Comparison of ENCODE assay signal across 13 cellular contexts in the genomic region with DNA sequence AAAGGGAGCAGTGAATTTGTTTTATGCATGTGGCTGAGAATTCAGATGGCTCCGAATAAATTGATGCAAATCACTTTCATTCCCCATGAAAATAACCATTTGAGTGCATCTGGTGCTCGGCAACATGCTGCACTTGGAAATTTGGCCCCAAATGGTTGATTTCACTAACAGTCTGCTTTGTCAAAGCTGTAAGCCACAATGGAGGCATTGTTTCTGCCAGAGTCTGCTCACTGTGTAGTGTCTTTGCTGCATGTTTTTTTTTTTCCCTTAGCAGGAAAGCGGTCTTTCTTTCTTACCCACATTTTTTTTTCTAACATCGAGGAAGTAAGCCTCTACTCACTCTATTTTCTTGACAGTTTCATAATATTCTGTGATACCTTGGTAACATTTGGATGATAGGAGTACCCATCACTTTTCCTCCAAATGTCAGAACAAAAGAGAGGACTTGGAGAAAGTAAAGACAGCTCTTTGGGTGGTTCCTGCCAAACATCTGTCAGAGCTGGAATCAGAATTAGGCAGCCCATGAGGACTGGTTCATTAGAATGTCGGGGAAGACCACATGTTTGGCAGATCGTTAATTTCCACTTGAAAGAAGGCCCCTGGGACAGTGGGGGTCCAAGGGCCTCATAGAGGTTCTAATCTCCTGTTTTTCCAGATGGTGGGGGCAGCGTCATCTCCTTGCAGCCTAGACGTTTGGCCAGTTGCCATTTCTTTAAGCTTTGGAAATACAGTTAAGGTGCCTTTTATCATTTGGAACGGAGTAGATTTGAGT.
DNase-seq lines count a peak whose midpoint lies in the region; ATAC-seq and TF ChIP-seq lines count a peak whose summit lies in the region.
"Had no signal": no experiment of that assay in that cellular context is flagged by ENCODE, and none has a peak within 500 bp of the region (broad histone marks: within the 10 kb centered on the region; RNA-seq: fewer than 3 reads in every experiment).

No MANE protein-coding gene starts in this region.

- intact Hi-C loops in ovary (cut with DNase I) = no loop called here

- TF ChIP-seq CTCF in ovary (IDR thresholded peaks at IDR 0.05) = no peak

- WGBS in ovary, 3 donors = 39 to 53% (median 52%) methylated on average over 9 of the region's 9 CpGs

- DNase-seq in NCI-H1694 treated with DMSO at 0.1 percent for 48 hours (lab: John Stamatoyannopoulos, UW) (peak; percentile 86), astrocyte of the hippocampus (ENCODE audit: low read depth, low spot score) (peak; percentile 72), hippocampal formation (lab: John Stamatoyannopoulos, UW) (peak; percentile 53 to 93), putamen (ENCODE audit: low spot score) (peak; percentile 88), NCI-H2227 treated with DMSO at 0.1 percent for 48 hours (lab: John Stamatoyannopoulos, UW) (no peak), ovary (no peak)
- DNase-seq: activated CD4-positive, alpha-beta T cell treated with anti-CD3 and anti-CD28 coated beads, Interleukin-2, amount 50 U/mL, for 48 hours; brain microvascular endothelial cell; MG63 had no signal

- no peak for TF ChIP-seq EP300 in ovary (IDR thresholded peaks at IDR 0.05)

- H3K27ac ChIP-seq in ovary = no peak overlapping the region
- H3K27ac ChIP-seq: BLaER1, brain microvascular endothelial cell had no signal

- no peaks in the 10 kb centered on the region for H3K4me1 ChIP-seq in ovary (ENCODE audit: insufficient read depth)
- H3K4me1 ChIP-seq: BLaER1 had no signal

- H3K9me3 ChIP-seq in ovary = no peaks in the 10 kb centered on the region
- H3K9me3 ChIP-seq: BLaER1, MG63 had no signal

- no peaks in the 10 kb centered on the region for H3K36me3 ChIP-seq in ovary
- H3K36me3 ChIP-seq: BLaER1, brain microvascular endothelial cell, MG63 had no signal

- H3K4me3 ChIP-seq in ovary = no peak overlapping the region
- H3K4me3 ChIP-seq: BLaER1, MG63 had no signal

- no peaks in the 10 kb centered on the region for H3K27me3 ChIP-seq in ovary
- H3K27me3 ChIP-seq: BLaER1, brain microvascular endothelial cell, MG63 had no signal

- TF ChIP-seq POLR2A in ovary (IDR thresholded peaks at IDR 0.05) = no peak

- ATAC-seq in HG02623 (IDR thresholded peaks at IDR 0.05; ENCODE audit: unreplicated experiment) (no peak), HG03095 (IDR thresholded peaks at IDR 0.05; ENCODE audit: unreplicated experiment) (no peak)
- ATAC-seq: Panc1 had no signal

Comparison
In these comparisons a context has a peak if more than half of its experiments do, and no peak if none do; other contexts are left out.
1. DNase-seq: peak in NCI-H1694 treated with DMSO at 0.1 percent for 48 hours (single experiment), astrocyte of the hippocampus (single experiment), hippocampal formation (2 of 2) and putamen (single experiment); none in NCI-H2227 treated with DMSO at 0.1 percent for 48 hours (single experiment) and ovary (0 of 5).